Comparison of ENCODE assay signal across 8 cellular contexts in genomic region chr7:143008007-143008901, GRCh38. TPM values are rescaled to one million over a fixed set of nuclear protein-coding genes. Genes with fewer than 3 reads are reported as not detected.
DNase-seq lines count a peak whose midpoint lies in the region; ATAC-seq and TF ChIP-seq lines count a peak whose summit lies in the region.

No MANE protein-coding gene starts in this region.

- POLR2A ChIA-PET in GM10248 (lab: Yijun Ruan, JAX) = no interaction called here

- H3K9me3 ChIP-seq in Karpas-422 (ENCODE audit: low read length) = no peaks in the 10 kb centered on the region
- H3K9me3 ChIP-seq in aorta (ENCODE audit: control insufficient read depth, low read length) = no peaks in the 10 kb centered on the region

- H3K27me3 Mint-ChIP-seq in activated naive CD4-positive, alpha-beta T cell treated with anti-CD3 and anti-CD28 coated beads, Interleukin-2, amount 10 ng/mL, durations not matched to agents 7 days and 5 days = peaks cover 27% of the 10 kb centered on the region
- H3K27me3 Mint-ChIP-seq in progenitor cell of endocrine pancreas = peaks cover 44% of the 10 kb centered on the region

- H3K36me3 ChIP-seq in Karpas-422 (ENCODE audit: insufficient read depth, low read length) (no peaks in the 10 kb centered on the region), aorta (ENCODE audit: control insufficient read depth in 1 of 2, insufficient read depth in 2 of 2, low read length in 1 of 2) (no peaks in the 10 kb centered on the region)

- no peak overlapping the region for H3K4me3 ChIP-seq in Karpas-422 (ENCODE audit: low read length)
- H3K4me3 ChIP-seq in aorta (ENCODE audit: low read length in 2 of 2) = no peak overlapping the region

- no peaks in the 10 kb centered on the region for H3K9me3 Mint-ChIP-seq in activated naive CD4-positive, alpha-beta T cell treated with anti-CD3 and anti-CD28 coated beads, Interleukin-2, amount 10 ng/mL, durations not matched to agents 7 days and 5 days
- no peaks in the 10 kb centered on the region for H3K9me3 Mint-ChIP-seq in progenitor cell of endocrine pancreas (ENCODE audit: low read depth)

- H3K9me2 ChIP-seq in Karpas-422 (replicated peaks; ENCODE audit: insufficient read depth, low read length) = no peaks in the 10 kb centered on the region

- peak overlapping the region; percentile 35 for H3K4me2 ChIP-seq in Karpas-422 (ENCODE audit: low read depth, low read length, poor library complexity, severe bottlenecking)

- H3K4me3 Mint-ChIP-seq in activated naive CD4-positive, alpha-beta T cell treated with anti-CD3 and anti-CD28 coated beads, Interleukin-2, amount 10 ng/mL, durations not matched to agents 7 days and 5 days = no peak overlapping the region
- H3K4me3 Mint-ChIP-seq in progenitor cell of endocrine pancreas (ENCODE audit: low read depth) = no peak overlapping the region

- H3K79me2 ChIP-seq in Karpas-422 (ENCODE audit: low read length) = no peaks in the 10 kb centered on the region

- no peaks in the 10 kb centered on the region for H3K36me3 Mint-ChIP-seq in activated naive CD4-positive, alpha-beta T cell treated with anti-CD3 and anti-CD28 coated beads, Interleukin-2, amount 10 ng/mL, durations not matched to agents 7 days and 5 days
- no peaks in the 10 kb centered on the region for H3K36me3 Mint-ChIP-seq in progenitor cell of endocrine pancreas (ENCODE audit: insufficient read depth)

- H3K27me3 ChIP-seq in Karpas-422 (ENCODE audit: low read length) (no peaks in the 10 kb centered on the region), aorta (ENCODE audit: control insufficient read depth in 1 of 2, insufficient read depth in 2 of 2, low read length in 1 of 2) (no peaks in the 10 kb centered on the region)

- H3K27ac Mint-ChIP-seq in activated naive CD4-positive, alpha-beta T cell treated with anti-CD3 and anti-CD28 coated beads, Interleukin-2, amount 10 ng/mL, durations not matched to agents 7 days and 5 days = no peak overlapping the region
- H3K27ac Mint-ChIP-seq in progenitor cell of endocrine pancreas = no peak overlapping the region

- peak; percentile 96 for TF ChIP-seq CTCF in GM10248 (IDR thresholded peaks at IDR 0.05; ENCODE audit: control extremely low read depth, extremely low read depth, low read depth, missing control alignments)
- peak; percentile 93 for TF ChIP-seq CTCF in progenitor cell of endocrine pancreas (IDR thresholded peaks at IDR 0.05; ENCODE audit: unreplicated experiment)

- H3K4me1 ChIP-seq in Karpas-422 (ENCODE audit: low read length) (peaks cover 90% of the 10 kb centered on the region), aorta (ENCODE audit: control insufficient read depth in 1 of 2, insufficient read depth in 2 of 2, low read length in 2 of 2) (no peaks in the 10 kb centered on the region)

- no peaks in the 10 kb centered on the region for H4K20me1 ChIP-seq in Karpas-422 (ENCODE audit: insufficient read depth, low read depth, low read length)

- DNase-seq in GM10248 (ENCODE audit: extremely low spot score) (peak; percentile 69), Karpas-422 (peak; percentile 96), SK-N-DZ (ENCODE audit: low spot score) (peak; percentile 61), Right ventricle myocardium inferior (ENCODE audit: missing footprints) (peak; percentile 91), progenitor cell of endocrine pancreas (ENCODE audit: low spot score, unreplicated experiment) (peak; percentile 75), aorta (peak; percentile 83 to 93)
- DNase-seq in activated naive CD4-positive, alpha-beta T cell treated with anti-CD3 and anti-CD28 coated beads, Interleukin-2, amount 10 ng/mL, durations not matched to agents 7 days and 5 days = peak; percentile 84

- peak overlapping the region; percentile 78 for H2AFZ ChIP-seq in Karpas-422 (ENCODE audit: low read length)

- WGBS in aorta, 2 donors = 43% methylated on average over 24 of the region's 24 CpGs

- peak overlapping the region; percentile 37 for H3K9ac ChIP-seq in Karpas-422 (ENCODE audit: low read length)

- H3K4me1 Mint-ChIP-seq in activated naive CD4-positive, alpha-beta T cell treated with anti-CD3 and anti-CD28 coated beads, Interleukin-2, amount 10 ng/mL, durations not matched to agents 7 days and 5 days = peaks cover 4% of the 10 kb centered on the region
- H3K4me1 Mint-ChIP-seq in progenitor cell of endocrine pancreas (ENCODE audit: low read depth) = no peaks in the 10 kb centered on the region

- CTCF ChIA-PET in GM10248 (lab: Yijun Ruan, JAX) = interaction anchor here (0.6 to 22.7 kb wide), 20 partner anchors 8 to 450 kb away, joined by 3 to 495 read pairs (median 4); partner anchors contain the start of gene TAS2R40
- CTCF ChIA-PET in activated naive CD4-positive, alpha-beta T cell treated with anti-CD3 and anti-CD28 coated beads, Interleukin-2, amount 10 ng/mL, durations not matched to agents 7 days and 5 days (lab: Charles Lee) = interaction anchor here (0.7 to 12.3 kb wide), 9 partner anchors 8 to 210 kb away, joined by 3 to 206 read pairs (median 4); partner anchors contain the start of gene TAS2R40

- intact Hi-C loops in Right ventricle myocardium inferior (cut with DNase I) (loop anchor here (1.0 to 5.0 kb wide), 2 partner anchors 207 to 409 kb away; no protein-coding TSS in a partner anchor), aorta (cut with DNase I) (loop anchor here (1.0 to 2.0 kb wide), 2 partner anchors 205 to 207 kb away; no protein-coding TSS in a partner anchor)

- peak overlapping the region; percentile 71 for H3K27ac ChIP-seq in Karpas-422 (ENCODE audit: low read length)
- no peak overlapping the region for H3K27ac ChIP-seq in aorta (ENCODE audit: low read depth in 1 of 2, low read length in 2 of 2)

- ATAC-seq in GM21825 (IDR thresholded peaks at IDR 0.05; ENCODE audit: unreplicated experiment) (peak; percentile 83), Right ventricle myocardium inferior (peak; percentile 91), aorta (ENCODE audit: low FRiP score) (peak; percentile 94)

RNA-seq across cellular contexts. Expression of gene OR9A2, which starts 18.7 kb away (rescaled TPM):
- total RNA-seq in Karpas-422 (2014; rRNA removed; shearing (Covaris generic); ENCODE audit: low replicate concordance) = not detected in 2 replicates
- polyA plus RNA-seq in SK-N-DZ (2014; cell fraction: cytosol; rRNA removed) = not detected in 2 replicates
- not detected in 2 replicates for polyA plus RNA-seq in SK-N-DZ (2014; cell fraction: nucleus; rRNA removed)
- total RNA-seq in Right ventricle myocardium inferior (not detected), progenitor cell of endocrine pancreas (not detected in 2 replicates), aorta (under 1 TPM in 1 of 2 donors, not detected in 1; 0.48 TPM)
- not detected for polyA plus RNA-seq in aorta

RNA-seq across cellular contexts. Expression of gene OR6V1, which starts 43.9 kb away (rescaled TPM):
- not detected in 2 replicates for total RNA-seq in Karpas-422 (2014; rRNA removed; shearing (Covaris generic); ENCODE audit: low replicate concordance)
- polyA plus RNA-seq in SK-N-DZ (2014; cell fraction: cytosol; rRNA removed) = not detected in 2 replicates
- not detected in 2 replicates for polyA plus RNA-seq in SK-N-DZ (2014; cell fraction: nucleus; rRNA removed)
- total RNA-seq in Right ventricle myocardium inferior = not detected
- not detected in 2 replicates for total RNA-seq in progenitor cell of endocrine pancreas
- total RNA-seq in aorta = not detected
- polyA plus RNA-seq in aorta = not detected

RNA-seq across cellular contexts. Expression of gene KEL, which starts 46.1 kb away (rescaled TPM):
- 0.36 TPM in 1 of 2 replicates, not detected in the other for total RNA-seq in Karpas-422 (2014; rRNA removed; shearing (Covaris generic); ENCODE audit: low replicate concordance)
- polyA plus RNA-seq in SK-N-DZ (2014; cell fraction: cytosol; rRNA removed) = 0.22 and 0.78 TPM in 2 replicates
- polyA plus RNA-seq in SK-N-DZ (2014; cell fraction: nucleus; rRNA removed) = 1.2 and 2.9 TPM in 2 replicates
- total RNA-seq in Right ventricle myocardium inferior (0.62 TPM), progenitor cell of endocrine pancreas (1.7 and 1.9 TPM in 2 replicates), aorta (1 to 10 TPM in 1 of 2 donors, under 1 TPM in 1; 0.49 to 1.4 TPM)
- under 1 TPM in 1 of 2 donors, not detected in 1; 0.15 TPM for polyA plus RNA-seq in aorta
